ENCODE assay signal across 8 cellular contexts in the genomic region with DNA sequence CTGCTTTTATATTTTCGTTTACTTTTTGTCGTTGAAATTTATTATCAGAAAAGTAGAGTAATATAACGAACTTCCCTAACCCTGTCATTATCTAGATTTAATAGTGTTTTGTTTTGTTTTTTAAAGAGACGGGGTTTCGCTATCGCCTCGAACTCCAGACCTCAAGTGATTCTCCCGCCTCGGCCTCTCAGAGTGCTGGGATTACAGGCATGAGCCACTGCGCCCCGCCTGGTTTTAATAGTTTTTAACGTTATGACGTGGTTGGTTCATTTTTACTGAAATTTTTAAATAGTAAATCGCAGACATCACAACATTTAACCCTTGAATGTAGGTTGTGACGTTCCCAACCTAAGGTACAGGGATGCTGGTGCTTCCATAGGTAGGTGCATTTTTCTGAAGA. TPM values are rescaled to one million over a fixed set of nuclear protein-coding genes. Genes with fewer than 3 reads are reported as not detected.
DNase-seq lines count a peak whose midpoint lies in the region; ATAC-seq and TF ChIP-seq lines count a peak whose summit lies in the region.

No MANE protein-coding gene starts in this region.

- no peaks in the 10 kb centered on the region for H3K27me3 ChIP-seq in gastroesophageal sphincter

- peak overlapping the region; percentile 92 to 99 (median 98) for H3K27ac ChIP-seq in gastroesophageal sphincter

- peaks cover 9 to 62% (median 24%) of the 10 kb centered on the region in 3 donors for H3K4me1 ChIP-seq in gastroesophageal sphincter

- WGBS in gastroesophageal sphincter (ENCODE audit: low coverage in 1 of 2), 2 donors = 5 to 12% methylated on average over 15 of the region's 15 CpGs

- H3K9me3 ChIP-seq in gastroesophageal sphincter = no peaks in the 10 kb centered on the region

- peak overlapping the region; percentile 95 for H3K4me3 Mint-ChIP-seq in activated T-cell treated with anti-CD3 and anti-CD28 coated beads, Interleukin-2, amount 50 U/mL, for 24 hours

- TF ChIP-seq EP300 in gastroesophageal sphincter (IDR thresholded peaks at IDR 0.05) = no peak

- ATAC-seq in gastroesophageal sphincter (no peak), GM18873 (IDR thresholded peaks at IDR 0.05; ENCODE audit: low FRiP score, unreplicated experiment) (no peak)

- H3K4me3 ChIP-seq in gastroesophageal sphincter = peak overlapping the region; percentile 70 to 86
- peak overlapping the region; percentile 83 for H3K4me3 ChIP-seq in skeletal muscle cell (ENCODE audit: low read depth, low read length)

- no peak for TF ChIP-seq POLR2A in gastroesophageal sphincter (IDR thresholded peaks at IDR 0.05)

- peak overlapping the region; percentile 97 for H3K27ac Mint-ChIP-seq in activated T-cell treated with anti-CD3 and anti-CD28 coated beads, Interleukin-2, amount 50 U/mL, for 24 hours

- H3K36me3 Mint-ChIP-seq in activated T-cell treated with anti-CD3 and anti-CD28 coated beads, Interleukin-2, amount 50 U/mL, for 24 hours (ENCODE audit: low read depth) = peaks cover 59% of the 10 kb centered on the region

- no peaks in the 10 kb centered on the region for H3K9me3 Mint-ChIP-seq in activated T-cell treated with anti-CD3 and anti-CD28 coated beads, Interleukin-2, amount 50 U/mL, for 24 hours

- H3K36me3 ChIP-seq in gastroesophageal sphincter = peaks cover 0 to 30% of the 10 kb centered on the region in 2 donors

- H3K27me3 Mint-ChIP-seq in activated T-cell treated with anti-CD3 and anti-CD28 coated beads, Interleukin-2, amount 50 U/mL, for 24 hours = no peaks in the 10 kb centered on the region

- no peak for TF ChIP-seq CTCF in gastroesophageal sphincter (IDR thresholded peaks at IDR 0.05)

- H3K4me1 Mint-ChIP-seq in activated T-cell treated with anti-CD3 and anti-CD28 coated beads, Interleukin-2, amount 50 U/mL, for 24 hours (ENCODE audit: low read depth) = peaks cover 54% of the 10 kb centered on the region

- peak; percentile 39 for DNase-seq in activated naive CD4-positive, alpha-beta T cell treated with Interleukin-2 at 50 U/mL for 16 hours
- no peak for DNase-seq in activated naive CD4-positive, alpha-beta T cell (lab: John Stamatoyannopoulos, UW)
- no peak for DNase-seq in activated T-cell treated with anti-CD3 and anti-CD28 coated beads, Interleukin-2, amount 50 U/mL, for 24 hours
- DNase-seq in skeletal muscle cell (ENCODE audit: low read depth) (no peak), NCI-H510A (lab: John Stamatoyannopoulos, UW) (no peak), NCI-H446 (lab: John Stamatoyannopoulos, UW) (no peak)

RNA-seq across cellular contexts. Expression of gene NGRN, which starts 1.0 kb away (rescaled TPM):
- 100 to 1,000 TPM; 127 to 182 (median 151) TPM for total RNA-seq in gastroesophageal sphincter

RNA-seq across cellular contexts. Expression of gene TTLL13, which starts 17.1 kb away (rescaled TPM):
- under 1 TPM in 1 of 4 donors, not detected in 3; 0.54 TPM for total RNA-seq in gastroesophageal sphincter

RNA-seq across cellular contexts. Expression of gene GDPGP1, which starts 32.5 kb away (rescaled TPM):
- total RNA-seq in gastroesophageal sphincter = 1 to 10 TPM; 2.0 to 8.9 (median 7.5) TPM

RNA-seq across cellular contexts. Expression of gene CIB1, which starts 32.7 kb away (rescaled TPM):
- total RNA-seq in gastroesophageal sphincter = 10 to 100 TPM; 22.8 to 35.6 (median 25.5) TPM
